In the genomic region with DNA sequence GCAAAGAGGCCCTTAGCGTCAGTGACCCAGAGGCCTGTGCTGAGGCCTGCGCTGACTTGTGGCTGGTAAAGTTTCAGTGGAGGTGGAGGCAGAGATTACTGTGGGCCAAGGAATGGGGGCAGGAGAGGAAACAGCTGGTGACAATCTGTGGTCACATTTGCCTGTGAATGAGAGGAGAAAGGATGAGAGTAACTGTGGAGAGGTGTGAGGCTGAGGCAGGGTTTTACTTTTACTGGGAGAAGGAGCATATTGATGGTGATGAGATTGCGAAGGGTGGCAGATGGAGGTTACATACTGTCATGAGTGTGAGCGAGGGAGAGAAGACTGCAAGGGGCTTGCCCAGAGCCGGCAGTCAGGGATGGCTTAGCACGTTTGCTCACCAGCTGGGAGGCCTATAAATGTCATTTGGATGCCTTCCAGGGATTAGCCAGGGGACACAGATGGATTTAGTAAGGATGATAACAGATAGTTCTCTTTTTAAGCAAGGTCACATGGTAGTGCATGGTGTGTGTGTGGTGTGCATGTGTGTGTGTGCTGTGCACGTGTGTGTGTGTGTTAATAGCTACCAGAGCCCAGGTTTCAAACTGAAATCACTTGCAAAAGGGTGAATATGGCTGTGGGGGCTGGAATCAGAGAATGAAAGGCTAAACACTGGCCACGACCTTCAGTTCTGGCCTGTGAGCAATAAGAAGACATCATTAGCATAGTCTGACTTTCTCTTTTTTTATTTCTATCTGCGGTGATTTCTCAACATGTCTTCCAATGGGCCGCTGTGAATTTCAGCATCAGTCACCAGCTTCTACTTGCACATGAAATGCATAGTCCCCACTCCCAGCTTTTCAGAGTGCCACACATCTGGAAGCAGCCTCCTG, we compare ENCODE assay signal across 12 cellular contexts.
DNase-seq lines count a peak whose midpoint lies in the region; ATAC-seq and TF ChIP-seq lines count a peak whose summit lies in the region.
"Had no signal": no experiment of that assay in that cellular context is flagged by ENCODE, and none has a peak within 500 bp of the region (broad histone marks: within the 10 kb centered on the region; RNA-seq: fewer than 3 reads in every experiment).

No MANE protein-coding gene starts in this region.

- 63 to 64% methylated on average over 10 of the region's 10 CpGs for WGBS in lung, 2 donors
- WGBS in stomach, 5 donors, result 63 to 75% (median 68%) methylated on average over 10 of the region's 10 CpGs
- 87 to 91% methylated on average over 10 of the region's 10 CpGs for WGBS in aorta, 2 donors

- no peak for TF ChIP-seq POLR2A in stomach (IDR thresholded peaks at IDR 0.05)

- no peak overlapping the region for H3K9ac ChIP-seq in DND-41 (ENCODE audit: low read depth, low read length)

- H3K9me3 ChIP-seq in DND-41 (ENCODE audit: insufficient read depth, low read length, severe bottlenecking) (no peaks in the 10 kb centered on the region), lung (ENCODE audit: control insufficient read depth in 2 of 2, insufficient read depth in 1 of 2, low read length in 1 of 2) (no peaks in the 10 kb centered on the region), stomach (no peaks in the 10 kb centered on the region), aorta (ENCODE audit: control insufficient read depth, low read length) (no peaks in the 10 kb centered on the region)
- H3K9me3 ChIP-seq: esophagus squamous epithelium had no signal

- H3K27me3 ChIP-seq in DND-41 (ENCODE audit: insufficient read depth, low read length, poor library complexity), result no peaks in the 10 kb centered on the region
- H3K27me3 ChIP-seq in lung (ENCODE audit: control insufficient read depth, insufficient read depth), result no peaks in the 10 kb centered on the region
- no peaks in the 10 kb centered on the region for H3K27me3 ChIP-seq in stomach
- no peaks in the 10 kb centered on the region for H3K27me3 ChIP-seq in aorta (ENCODE audit: control insufficient read depth in 1 of 2, insufficient read depth in 2 of 2, low read length in 1 of 2)
- H3K27me3 ChIP-seq: esophagus squamous epithelium had no signal

- intact Hi-C loops in stomach (cut with DNase I; ENCODE audit: low total_unique reads), result no loop called here
- intact Hi-C loops in aorta (cut with DNase I), result no loop called here

- H3K4me3 ChIP-seq in DND-41 (ENCODE audit: low read depth in 1 of 2, low read length in 2 of 2), result no peak overlapping the region
- H3K4me3 ChIP-seq in lung, result no peak overlapping the region
- H3K4me3 ChIP-seq in stomach, result no peak overlapping the region
- no peak overlapping the region for H3K4me3 ChIP-seq in aorta (ENCODE audit: low read length in 2 of 2)
- H3K4me3 ChIP-seq: esophagus squamous epithelium had no signal

- no peak overlapping the region for H3K27ac ChIP-seq in DND-41 (ENCODE audit: low read length)
- no peak overlapping the region for H3K27ac ChIP-seq in lung (ENCODE audit: low read depth in 1 of 2, low read length in 1 of 2)
- no peak overlapping the region for H3K27ac ChIP-seq in stomach
- H3K27ac ChIP-seq in aorta (ENCODE audit: low read depth in 1 of 2, low read length in 2 of 2), result no peak overlapping the region
- H3K27ac ChIP-seq: esophagus squamous epithelium, VCaP had no signal

- no peak overlapping the region for H3K4me2 ChIP-seq in DND-41 (ENCODE audit: insufficient read depth, low read length)

- no peaks in the 10 kb centered on the region for H3K36me3 ChIP-seq in DND-41 (ENCODE audit: insufficient read depth, low read length)
- no peaks in the 10 kb centered on the region for H3K36me3 ChIP-seq in lung (ENCODE audit: control insufficient read depth in 2 of 2, insufficient read depth in 2 of 2, low read length in 2 of 2)
- H3K36me3 ChIP-seq in stomach, result no peaks in the 10 kb centered on the region
- no peaks in the 10 kb centered on the region for H3K36me3 ChIP-seq in aorta (ENCODE audit: control insufficient read depth in 1 of 2, insufficient read depth in 2 of 2, low read length in 1 of 2)
- H3K36me3 ChIP-seq: esophagus squamous epithelium had no signal

- no peak overlapping the region for H2AFZ ChIP-seq in DND-41 (ENCODE audit: low read depth, low read length)

- H3K79me2 ChIP-seq in DND-41 (ENCODE audit: insufficient read depth, low read length), result no peaks in the 10 kb centered on the region

- H4K20me1 ChIP-seq in DND-41 (ENCODE audit: insufficient read depth, low read length), result no peaks in the 10 kb centered on the region

- ATAC-seq in DND-41 (ENCODE audit: insufficient read depth, low read depth), result peak; percentile 69
- peak; percentile 54 for ATAC-seq in HG02870 (IDR thresholded peaks at IDR 0.05; ENCODE audit: unreplicated experiment)
- ATAC-seq in lung (ENCODE audit: insufficient read depth, low FRiP score), result no peak
- ATAC-seq in aorta (ENCODE audit: low FRiP score), result no peak

- peaks cover 3% of the 10 kb centered on the region; the same call in 1 of the 2 replicates for H3K4me1 ChIP-seq in DND-41 (ENCODE audit: insufficient read depth, low read length)
- H3K4me1 ChIP-seq in lung (ENCODE audit: control insufficient read depth in 2 of 2, insufficient read depth in 2 of 2, low read length in 2 of 2), result peaks cover 4 to 9% of the 10 kb centered on the region in 2 donors
- peaks cover 0 to 28% (median 25%) of the 10 kb centered on the region in 4 donors for H3K4me1 ChIP-seq in stomach
- H3K4me1 ChIP-seq in aorta (ENCODE audit: control insufficient read depth in 1 of 2, insufficient read depth in 2 of 2, low read length in 2 of 2), result no peaks in the 10 kb centered on the region

- TF ChIP-seq CTCF in DND-41 (IDR thresholded peaks at IDR 0.05; ENCODE audit: borderline replicate concordance, extremely low read depth, low read length, poor library complexity, severe bottlenecking) (no peak), lung (IDR thresholded peaks at IDR 0.05; ENCODE audit: control extremely low read depth, extremely low read depth) (no peak), stomach (IDR thresholded peaks at IDR 0.05) (no peak)

- DNase-seq in DND-41 (peak; percentile 29), amniotic epithelial cell (ENCODE audit: low read depth) (peak; percentile 50), lung (ENCODE audit: low spot score) (peak; percentile 27), stomach (no peak), medulla oblongata (ENCODE audit: extremely low spot score) (no peak), NOMO-1 (lab: John Stamatoyannopoulos, UW; ENCODE audit: unreplicated experiment in 2 of 2) (no peak), aorta (no peak)
- DNase-seq: Calu3, esophagus squamous epithelium, midbrain had no signal

- no peak for TF ChIP-seq EP300 in stomach (IDR thresholded peaks at IDR 0.05)

Comparison
In these comparisons a context has a peak if more than half of its experiments do, and no peak if none do; other contexts are left out.
1. ATAC-seq: peak in DND-41 (single experiment) and HG02870 (single experiment); none in lung (single experiment) and aorta (single experiment).
2. DNase-seq: peak in DND-41 (single experiment), amniotic epithelial cell (single experiment) and lung (single experiment); none in stomach (single experiment), medulla oblongata (single experiment), NOMO-1 (0 of 2) and aorta (0 of 2).